Comparison of ENCODE assay signal across 11 cellular contexts in genomic region chr2:241933175-241933911, GRCh38.
DNase-seq lines count a peak whose midpoint lies in the region; ATAC-seq and TF ChIP-seq lines count a peak whose summit lies in the region.
"Had no signal": no experiment of that assay in that cellular context is flagged by ENCODE, and none has a peak within 500 bp of the region (broad histone marks: within the 10 kb centered on the region; RNA-seq: fewer than 3 reads in every experiment).

No MANE protein-coding gene starts in this region.

- no peaks in the 10 kb centered on the region for H3K9me3 Mint-ChIP-seq in activated CD4-positive, alpha-beta T cell treated with anti-CD3 and anti-CD28 coated beads, Interleukin-2, amount 10 ng/mL, durations not matched to agents 24 days and 14 days
- H3K9me3 Mint-ChIP-seq in brain: peaks cover 0 to 9% (median 7%) of the 10 kb centered on the region in 5 experiments
- H3K9me3 Mint-ChIP-seq in effector memory CD8-positive, alpha-beta T cell: no peaks in the 10 kb centered on the region

- peak; percentile 65 for DNase-seq in activated CD4-positive, alpha-beta T cell treated with anti-CD3 and anti-CD28 coated beads, Interleukin-2, amount 10 ng/mL, durations not matched to agents 24 days and 14 days
- no peak for DNase-seq in activated CD4-positive, alpha-beta T cell treated with anti-CD3 and anti-CD28 coated beads for 48 hours
- peak; percentile 31 to 67 for DNase-seq in lower leg skin (ENCODE audit: low spot score in 2 of 2)
- DNase-seq in transverse colon: peak; percentile 42
- no peak for DNase-seq in mesendoderm
- no peak for DNase-seq in effector memory CD8-positive, alpha-beta T cell
- no peak for DNase-seq in activated effector memory CD4-positive, alpha-beta T cell treated with Interleukin-2 at 50 U/mL for 16 hours
- DNase-seq: ACHN, erythroblast had no signal

- no peaks in the 10 kb centered on the region for H3K79me1 ChIP-seq in mesendoderm (ENCODE audit: low read length)

- H3K36me3 Mint-ChIP-seq in activated CD4-positive, alpha-beta T cell treated with anti-CD3 and anti-CD28 coated beads, Interleukin-2, amount 10 ng/mL, durations not matched to agents 24 days and 14 days (ENCODE audit: low read depth): peaks cover 2% of the 10 kb centered on the region
- H3K36me3 Mint-ChIP-seq in brain: peaks cover 8% of the 10 kb centered on the region
- H3K36me3 Mint-ChIP-seq in effector memory CD8-positive, alpha-beta T cell (ENCODE audit: insufficient read depth): no peaks in the 10 kb centered on the region

- no peak overlapping the region for H2BK5ac ChIP-seq in mesendoderm (ENCODE audit: low read length)

- H3K4me3 ChIP-seq in lower leg skin (ENCODE audit: low read depth, poor library complexity, severe bottlenecking): no peak overlapping the region
- no peak overlapping the region for H3K4me3 ChIP-seq in transverse colon
- H3K4me3 ChIP-seq in mesendoderm (ENCODE audit: low read length): no peak overlapping the region
- H3K4me3 ChIP-seq: skin epidermis had no signal

- H2AK5ac ChIP-seq in mesendoderm (ENCODE audit: low read length): no peak overlapping the region

- TF ChIP-seq EP300 in transverse colon (IDR thresholded peaks at IDR 0.05; ENCODE audit: low read depth): peak; percentile 49

- H3K4me1 Mint-ChIP-seq in activated CD4-positive, alpha-beta T cell treated with anti-CD3 and anti-CD28 coated beads, Interleukin-2, amount 10 ng/mL, durations not matched to agents 24 days and 14 days: peaks cover 5% of the 10 kb centered on the region
- H3K4me1 Mint-ChIP-seq in brain: peaks cover 7% of the 10 kb centered on the region
- H3K4me1 Mint-ChIP-seq in effector memory CD8-positive, alpha-beta T cell (ENCODE audit: low read depth in 2 of 2): peaks cover 0 to 2% of the 10 kb centered on the region in 2 donors

- in situ Hi-C loops in transverse colon (cut with MboI; ENCODE audit: low pct_ligation_motif_present in 1 of 4, low pct_unique_long_range_greater_than_20kb in 1 of 4, low sequenced_read_pairs in 3 of 4): no loop called here

- no peak overlapping the region for H3K23ac ChIP-seq in mesendoderm (ENCODE audit: low read length)

- TF ChIP-seq POLR2A in lower leg skin (IDR thresholded peaks at IDR 0.05) (no peak), transverse colon (IDR thresholded peaks at IDR 0.05) (no peak)

- peaks cover 12 to 17% (median 14%) of the 10 kb centered on the region in 4 donors for H3K4me1 ChIP-seq in transverse colon
- no peaks in the 10 kb centered on the region for H3K4me1 ChIP-seq in mesendoderm (ENCODE audit: control insufficient read depth, low read depth, low read length)

- no peaks in the 10 kb centered on the region for H3K27me3 Mint-ChIP-seq in activated CD4-positive, alpha-beta T cell treated with anti-CD3 and anti-CD28 coated beads, Interleukin-2, amount 10 ng/mL, durations not matched to agents 24 days and 14 days
- peaks cover 3% of the 10 kb centered on the region for H3K27me3 Mint-ChIP-seq in brain
- no peaks in the 10 kb centered on the region for H3K27me3 Mint-ChIP-seq in effector memory CD8-positive, alpha-beta T cell

- H3K27me3 ChIP-seq in transverse colon (no peaks in the 10 kb centered on the region), mesendoderm (ENCODE audit: insufficient read depth, low read length, poor library complexity) (no peaks in the 10 kb centered on the region)

- H2BK120ac ChIP-seq in mesendoderm (ENCODE audit: low read depth, low read length): no peak overlapping the region

- no peak overlapping the region for H3K27ac Mint-ChIP-seq in activated CD4-positive, alpha-beta T cell treated with anti-CD3 and anti-CD28 coated beads, Interleukin-2, amount 10 ng/mL, durations not matched to agents 24 days and 14 days
- H3K27ac Mint-ChIP-seq in brain: peak overlapping the region in 4 of 5 experiments; percentile 14 to 83 (median 73)
- no peak overlapping the region for H3K27ac Mint-ChIP-seq in effector memory CD8-positive, alpha-beta T cell

- H3K9ac ChIP-seq in mesendoderm (ENCODE audit: low read length): no peak overlapping the region

- H4K5ac ChIP-seq in mesendoderm (ENCODE audit: low read length): no peak overlapping the region

- no peak for TF ChIP-seq CTCF in brain (conservative IDR thresholded peaks at IDR 0.05)
- TF ChIP-seq CTCF in lower leg skin (IDR thresholded peaks at IDR 0.05): no peak
- no peak for TF ChIP-seq CTCF in transverse colon (IDR thresholded peaks at IDR 0.05)

- H4K8ac ChIP-seq in mesendoderm (ENCODE audit: low read depth, low read length): no peak overlapping the region

- H3K27ac ChIP-seq in transverse colon (peak overlapping the region; percentile 45 to 71 (median 52)), mesendoderm (ENCODE audit: low read depth, low read length) (no peak overlapping the region)

- ATAC-seq in effector memory CD8-positive, alpha-beta T cell (replicated peaks): no peak

- H3K4me2 ChIP-seq in mesendoderm (ENCODE audit: low read length): no peak overlapping the region

- no peak overlapping the region for H3K4me3 Mint-ChIP-seq in activated CD4-positive, alpha-beta T cell treated with anti-CD3 and anti-CD28 coated beads, Interleukin-2, amount 10 ng/mL, durations not matched to agents 24 days and 14 days
- H3K4me3 Mint-ChIP-seq in brain: peak overlapping the region in 1 of 5 experiments; percentile 24
- no peak overlapping the region for H3K4me3 Mint-ChIP-seq in effector memory CD8-positive, alpha-beta T cell

- no peak overlapping the region for H2BK15ac ChIP-seq in mesendoderm (replicated peaks; ENCODE audit: low read depth)

- H3K56ac ChIP-seq in mesendoderm (ENCODE audit: low read length): no peak overlapping the region

- H3K18ac ChIP-seq in mesendoderm (ENCODE audit: low read length): no peak overlapping the region

- no peaks in the 10 kb centered on the region for H3K79me2 ChIP-seq in mesendoderm (ENCODE audit: control insufficient read depth, insufficient read depth, low read length)

- H3K4ac ChIP-seq in mesendoderm (ENCODE audit: low read depth, low read length): no peak overlapping the region

- 41 to 42% methylated on average over 11 of the region's 11 CpGs for WGBS in lower leg skin, 2 donors
- WGBS in transverse colon (ENCODE audit: low coverage in 1 of 2), 2 donors: 36 to 46% methylated on average over 4 to 11 of the region's 11 CpGs
- no CpG with 5 or more reads among the region's 11 CpGs for WGBS in mesendoderm (ENCODE audit: extremely low coverage, insufficient coverage, low lambda C conversion rate)

- intact Hi-C loops in activated CD4-positive, alpha-beta T cell treated with anti-CD3 and anti-CD28 coated beads, Interleukin-2, amount 10 ng/mL, durations not matched to agents 24 days and 14 days (cut with micrococcal nuclease): no loop called here
- intact Hi-C loops in lower leg skin (cut with DNase I; ENCODE audit: low total_unique reads) (no loop called here), transverse colon (cut with DNase I; ENCODE audit: low total_unique reads) (no loop called here)

- no peaks in the 10 kb centered on the region for H3K9me3 ChIP-seq in transverse colon

- H3K36me3 ChIP-seq in transverse colon (no peaks in the 10 kb centered on the region), mesendoderm (ENCODE audit: control insufficient read depth, insufficient read depth, low read length) (no peaks in the 10 kb centered on the region)

Comparison
In these comparisons a context has a peak if more than half of its experiments do, and no peak if none do; other contexts are left out.
1. DNase-seq: peak in activated CD4-positive, alpha-beta T cell treated with anti-CD3 and anti-CD28 coated beads, Interleukin-2, amount 10 ng/mL, durations not matched to agents 24 days and 14 days (single experiment), lower leg skin (2 of 2) and transverse colon (single experiment); none in activated CD4-positive, alpha-beta T cell treated with anti-CD3 and anti-CD28 coated beads for 48 hours (single experiment), mesendoderm (single experiment), effector memory CD8-positive, alpha-beta T cell (0 of 3) and activated effector memory CD4-positive, alpha-beta T cell treated with Interleukin-2 at 50 U/mL for 16 hours (single experiment).
2. H3K27ac Mint-ChIP-seq: peak in brain (4 of 5); none in activated CD4-positive, alpha-beta T cell treated with anti-CD3 and anti-CD28 coated beads, Interleukin-2, amount 10 ng/mL, durations not matched to agents 24 days and 14 days (single experiment) and effector memory CD8-positive, alpha-beta T cell (0 of 2).